11 cellular contexts compared by ENCODE assay signal in the genomic region with DNA sequence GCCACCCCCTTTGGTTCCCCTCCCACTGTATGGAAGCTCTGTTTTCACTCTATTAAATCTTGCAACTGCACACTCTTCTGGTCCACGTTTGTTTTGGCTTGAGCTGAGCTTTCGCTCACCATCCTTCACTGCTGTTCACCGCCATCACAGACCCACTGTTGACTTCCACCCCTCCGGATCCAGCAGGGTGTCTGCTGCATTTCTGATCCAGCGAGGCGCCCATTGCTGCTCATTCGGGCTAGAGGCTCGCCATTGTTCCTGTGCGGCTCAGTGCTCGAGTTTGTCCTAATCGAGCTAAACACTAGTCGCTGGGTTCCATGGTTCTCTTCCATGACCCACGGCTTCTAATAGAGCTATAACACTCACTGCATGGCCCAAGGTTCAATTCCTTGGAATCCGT. TPM values are rescaled to one million over a fixed set of nuclear protein-coding genes. Genes with fewer than 3 reads are reported as not detected.
DNase-seq lines count a peak whose midpoint lies in the region; ATAC-seq and TF ChIP-seq lines count a peak whose summit lies in the region.
"Had no signal": no experiment of that assay in that cellular context is flagged by ENCODE, and none has a peak within 500 bp of the region (broad histone marks: within the 10 kb centered on the region; RNA-seq: fewer than 3 reads in every experiment).

No MANE protein-coding gene starts in this region.

- no peak overlapping the region for H3K4me2 ChIP-seq in smooth muscle cell

- no peaks in the 10 kb centered on the region for H3K27me3 Mint-ChIP-seq in Caco-2 (ENCODE audit: insufficient read depth, unreplicated experiment)

- intact Hi-C loops in Caco-2 (cut with micrococcal nuclease; ENCODE audit: unreplicated experiment): no loop called here
- intact Hi-C loops in body of pancreas (cut with DNase I): no loop called here
- intact Hi-C loops in left lung (cut with DNase I): no loop called here

- 91 to 95% methylated on average over 14 of the region's 14 CpGs for WGBS in body of pancreas, 2 donors
- WGBS in smooth muscle cell (ENCODE audit: low lambda C conversion rate): 94% methylated on average over 14 of the region's 14 CpGs

- H3K4me3 ChIP-seq in Caco-2 (ENCODE audit: low read depth, low read length) (no peak overlapping the region), body of pancreas (no peak overlapping the region), left lung (no peak overlapping the region), smooth muscle cell (no peak overlapping the region)

- H3K36me3 ChIP-seq in Caco-2 (ENCODE audit: control insufficient read depth, insufficient read depth, low read length): peaks cover 3% of the 10 kb centered on the region
- peaks cover 0 to 2% of the 10 kb centered on the region in 2 donors for H3K36me3 ChIP-seq in body of pancreas (replicated peaks in 1 of 2; ENCODE audit: insufficient read depth in 1 of 2, low read depth in 2 of 2)
- peaks cover 0 to 11% of the 10 kb centered on the region in 2 donors for H3K36me3 ChIP-seq in left lung
- H3K36me3 ChIP-seq in smooth muscle cell (ENCODE audit: low read depth): no peaks in the 10 kb centered on the region

- no peak for TF ChIP-seq CTCF in Caco-2 (IDR thresholded peaks at IDR 0.05; ENCODE audit: insufficient read depth in 1 of 2, low read depth in 1 of 2, low read length in 1 of 2, severe bottlenecking in 1 of 2, unreplicated experiment in 1 of 2)
- no peak for TF ChIP-seq CTCF in body of pancreas (IDR thresholded peaks at IDR 0.05)
- TF ChIP-seq CTCF in left lung (IDR thresholded peaks at IDR 0.05): no peak
- no peak for TF ChIP-seq CTCF in smooth muscle cell (IDR thresholded peaks at IDR 0.05; ENCODE audit: borderline replicate concordance, insufficient read depth, poor library complexity, severe bottlenecking)

- TF ChIP-seq POLR2A in body of pancreas (IDR thresholded peaks at IDR 0.05): no peak
- no peak for TF ChIP-seq POLR2A in GM18505 (IDR thresholded peaks at IDR 0.05; ENCODE audit: borderline replicate concordance, extremely low read depth, insufficient read depth, insufficient read length)

- no TSS peak for BruUV-seq in Caco-2 (replicated peaks; lab: Mats Ljungman, UMichigan)

- peaks cover 92% of the 10 kb centered on the region for H3K36me3 Mint-ChIP-seq in Caco-2 (ENCODE audit: insufficient read depth, unreplicated experiment)

- peaks cover 51% of the 10 kb centered on the region for H3K4me1 Mint-ChIP-seq in Caco-2 (ENCODE audit: low read depth, unreplicated experiment)

- peak overlapping the region in 3 of 4 donors; percentile 89 to 98 (median 93) for H3K27ac ChIP-seq in body of pancreas
- H3K27ac ChIP-seq in left lung: peak overlapping the region; percentile 39 to 86
- H3K27ac ChIP-seq in smooth muscle cell (ENCODE audit: low read depth): peak overlapping the region; percentile 100

- CTCF ChIA-PET in Caco-2 (lab: Charles Lee): interaction anchor here (0.6 to 1.0 kb wide), 2 partner anchors 8 to 19 kb away, joined by 3 to 5 read pairs; no protein-coding TSS in a partner anchor

- no peaks in the 10 kb centered on the region for H3K27me3 ChIP-seq in Caco-2 (replicated peaks; ENCODE audit: control insufficient read depth, insufficient read depth, low read length)
- H3K27me3 ChIP-seq in body of pancreas: no peaks in the 10 kb centered on the region
- no peaks in the 10 kb centered on the region for H3K27me3 ChIP-seq in left lung
- H3K27me3 ChIP-seq in smooth muscle cell (ENCODE audit: low read depth): no peaks in the 10 kb centered on the region

- H4K20me1 ChIP-seq in smooth muscle cell (ENCODE audit: low read depth): peaks cover 25% of the 10 kb centered on the region

- H3K9me3 Mint-ChIP-seq in Caco-2 (ENCODE audit: unreplicated experiment): no peaks in the 10 kb centered on the region

- H3K9me3 ChIP-seq in Caco-2: no peaks in the 10 kb centered on the region
- no peaks in the 10 kb centered on the region for H3K9me3 ChIP-seq in body of pancreas
- no peaks in the 10 kb centered on the region for H3K9me3 ChIP-seq in left lung
- no peaks in the 10 kb centered on the region for H3K9me3 ChIP-seq in smooth muscle cell (replicated peaks; ENCODE audit: low read depth)

- no peak overlapping the region for H2AFZ ChIP-seq in smooth muscle cell (ENCODE audit: low read depth)

- H3K4me1 ChIP-seq in Caco-2: peaks cover 87% of the 10 kb centered on the region
- H3K4me1 ChIP-seq in body of pancreas: peaks cover 91% of the 10 kb centered on the region
- H3K4me1 ChIP-seq in left lung: peaks cover 38 to 98% of the 10 kb centered on the region in 2 donors
- H3K4me1 ChIP-seq in smooth muscle cell (ENCODE audit: low read depth): peaks cover 36% of the 10 kb centered on the region

- POLR2A ChIA-PET in Caco-2 (lab: Charles Lee): no interaction called here

- H3K4me3 Mint-ChIP-seq in Caco-2 (ENCODE audit: unreplicated experiment): no peak overlapping the region

- H3K27ac Mint-ChIP-seq in Caco-2 (ENCODE audit: unreplicated experiment): peak overlapping the region; percentile 82

- H3K9ac ChIP-seq in smooth muscle cell (ENCODE audit: low read depth): no peak overlapping the region

- ATAC-seq in body of pancreas (no peak), left lung (no peak), GM18505 (IDR thresholded peaks at IDR 0.05; ENCODE audit: unreplicated experiment) (no peak), GM21367 (IDR thresholded peaks at IDR 0.05; ENCODE audit: unreplicated experiment) (no peak)

- DNase-seq in Caco-2 (no peak), body of pancreas (no peak), left lung (no peak), smooth muscle cell (lab: John Stamatoyannopoulos, UW; ENCODE audit: unreplicated experiment) (no peak), C1 segment of cervical spinal cord (lab: John Stamatoyannopoulos, UW) (no peak), HuH-7.5 (ENCODE audit: low spot score) (no peak)
- DNase-seq: hippocampal formation, NCI-H1092 treated with DMSO at 0.1 percent for 48 hours, NCI-H510A had no signal

- peaks cover 86% of the 10 kb centered on the region for H3K79me2 ChIP-seq in smooth muscle cell (ENCODE audit: low read depth)

- peaks cover 38% of the 10 kb centered on the region for H3F3A ChIP-seq in smooth muscle cell (ENCODE audit: low read depth)

RNA-seq across cellular contexts. Expression of a gene that starts 42.7 kb away (rescaled TPM):
- 605 and 658 TPM in 2 replicates for total RNA-seq in Caco-2 (2022)
- 100 to 1,000 TPM; 143 to 148 TPM for total RNA-seq in body of pancreas
- 100 to 1,000 TPM; 576 to 647 TPM for total RNA-seq in left lung
- total RNA-seq in smooth muscle cell: 311 TPM in 2 replicates
- 53.8 and 60.4 TPM in 2 replicates for polyA plus RNA-seq in smooth muscle cell

RNA-seq across cellular contexts. Expression of a gene that starts 54.1 kb away (rescaled TPM):
- total RNA-seq in Caco-2 (2022) (8.8 and 11.0 TPM in 2 replicates), body of pancreas (10 to 100 TPM in 1 of 2 donors, 1 to 10 TPM in 1; 9.9 to 11.4 TPM), left lung (1 to 10 TPM; 1.7 to 4.5 TPM), smooth muscle cell (3.2 and 5.5 TPM in 2 replicates)
- polyA plus RNA-seq in smooth muscle cell: 1.4 and 6.5 TPM in 2 replicates
